ENCODE assay signal across 15 cellular contexts in genomic region chr15:99477745-99478525, GRCh38.
DNase-seq lines count a peak whose midpoint lies in the region; ATAC-seq lines count a peak whose summit lies in the region.
"Had no signal": no experiment of that assay in that cellular context is flagged by ENCODE, and none has a peak within 500 bp of the region (broad histone marks: within the 10 kb centered on the region; RNA-seq: fewer than 3 reads in every experiment).

No MANE protein-coding gene starts in this region.

- peak; percentile 12 for DNase-seq in activated CD4-positive, alpha-beta memory T cell treated with anti-CD3 and anti-CD28 coated beads, Interleukin-2, amount 10 ng/mL, durations not matched to agents 7 days and 5 days
- no peak for DNase-seq in activated CD4-positive, alpha-beta memory T cell treated with anti-CD3 and anti-CD28 coated beads for 36 hours
- DNase-seq in KBM-7 (peak; percentile 18), EL (no peak), nucleus accumbens (lab: John Stamatoyannopoulos, UW) (no peak)
- DNase-seq: activated T-cell treated with anti-CD3 and anti-CD28 coated beads, Interleukin-2, amount 50 U/mL, for 1 hour; colonic mucosa; NCI-H1105; NCI-H510A; T-cell had no signal

- in situ Hi-C loops in KBM-7 (cut with MboI; ENCODE audit: low pct_unique_long_range_greater_than_20kb, low sequenced_read_pairs) = no loop called here

- H3K9me3 Mint-ChIP-seq in activated CD4-positive, alpha-beta memory T cell treated with anti-CD3 and anti-CD28 coated beads, Interleukin-2, amount 10 ng/mL, durations not matched to agents 7 days and 5 days = no peaks in the 10 kb centered on the region
- no peaks in the 10 kb centered on the region for H3K9me3 Mint-ChIP-seq in activated CD4-positive, alpha-beta memory T cell treated with anti-CD3 and anti-CD28 coated beads for 36 hours
- H3K9me3 Mint-ChIP-seq: T-cell had no signal

- POLR2A ChIA-PET in activated CD4-positive, alpha-beta memory T cell treated with anti-CD3 and anti-CD28 coated beads, Interleukin-2, amount 10 ng/mL, durations not matched to agents 7 days and 5 days (lab: Charles Lee) = no interaction called here
- POLR2A ChIA-PET in activated CD4-positive, alpha-beta memory T cell treated with anti-CD3 and anti-CD28 coated beads for 36 hours (lab: Charles Lee) = no interaction called here

- no peaks in the 10 kb centered on the region for H3K27me3 Mint-ChIP-seq in activated CD4-positive, alpha-beta memory T cell treated with anti-CD3 and anti-CD28 coated beads, Interleukin-2, amount 10 ng/mL, durations not matched to agents 7 days and 5 days
- H3K27me3 Mint-ChIP-seq in activated CD4-positive, alpha-beta memory T cell treated with anti-CD3 and anti-CD28 coated beads for 36 hours = no peaks in the 10 kb centered on the region

- no peak overlapping the region for H3K4me3 ChIP-seq in skin epidermis
- H3K4me3 ChIP-seq: A549, colonic mucosa had no signal

- no peak overlapping the region for H3K27ac Mint-ChIP-seq in activated CD4-positive, alpha-beta memory T cell treated with anti-CD3 and anti-CD28 coated beads, Interleukin-2, amount 10 ng/mL, durations not matched to agents 7 days and 5 days
- no peak overlapping the region for H3K27ac Mint-ChIP-seq in activated CD4-positive, alpha-beta memory T cell treated with anti-CD3 and anti-CD28 coated beads for 36 hours
- H3K27ac Mint-ChIP-seq: T-cell had no signal

- intact Hi-C loops in activated CD4-positive, alpha-beta memory T cell treated with anti-CD3 and anti-CD28 coated beads for 36 hours (cut with micrococcal nuclease) = no loop called here

- H3K4me1 Mint-ChIP-seq in activated CD4-positive, alpha-beta memory T cell treated with anti-CD3 and anti-CD28 coated beads, Interleukin-2, amount 10 ng/mL, durations not matched to agents 7 days and 5 days = no peaks in the 10 kb centered on the region
- peaks cover 4% of the 10 kb centered on the region for H3K4me1 Mint-ChIP-seq in activated CD4-positive, alpha-beta memory T cell treated with anti-CD3 and anti-CD28 coated beads for 36 hours (ENCODE audit: low read depth)

- CTCF ChIA-PET in activated CD4-positive, alpha-beta memory T cell treated with anti-CD3 and anti-CD28 coated beads, Interleukin-2, amount 10 ng/mL, durations not matched to agents 7 days and 5 days (lab: Charles Lee) = interaction anchor here (1.9 kb wide), 1 partner anchor 227 kb away, joined by 6 read pairs; no protein-coding TSS in a partner anchor
- CTCF ChIA-PET in activated CD4-positive, alpha-beta memory T cell treated with anti-CD3 and anti-CD28 coated beads for 36 hours (lab: Charles Lee) = no interaction called here

- no peak overlapping the region for H3K4me3 Mint-ChIP-seq in activated CD4-positive, alpha-beta memory T cell treated with anti-CD3 and anti-CD28 coated beads, Interleukin-2, amount 10 ng/mL, durations not matched to agents 7 days and 5 days
- H3K4me3 Mint-ChIP-seq in activated CD4-positive, alpha-beta memory T cell treated with anti-CD3 and anti-CD28 coated beads for 36 hours = no peak overlapping the region

- no peak for ATAC-seq in HG03139 (IDR thresholded peaks at IDR 0.05; ENCODE audit: unreplicated experiment)
- ATAC-seq: A549, Panc1 had no signal

- peak overlapping the region; percentile 77 for H3K27ac ChIP-seq in cingulate gyrus (ENCODE audit: low read depth, low read length)
- H3K27ac ChIP-seq in skin epidermis = peak overlapping the region in 17 of 21 experiments; percentile 25 to 89 (median 72)

- no peaks in the 10 kb centered on the region for H3K36me3 Mint-ChIP-seq in activated CD4-positive, alpha-beta memory T cell treated with anti-CD3 and anti-CD28 coated beads, Interleukin-2, amount 10 ng/mL, durations not matched to agents 7 days and 5 days (ENCODE audit: low read depth)
- H3K36me3 Mint-ChIP-seq in activated CD4-positive, alpha-beta memory T cell treated with anti-CD3 and anti-CD28 coated beads for 36 hours = no peaks in the 10 kb centered on the region
- H3K36me3 Mint-ChIP-seq: T-cell had no signal

Comparison
In these comparisons a context has a peak if more than half of its experiments do, and no peak if none do; other contexts are left out.
1. DNase-seq: peak in activated CD4-positive, alpha-beta memory T cell treated with anti-CD3 and anti-CD28 coated beads, Interleukin-2, amount 10 ng/mL, durations not matched to agents 7 days and 5 days (single experiment) and KBM-7 (single experiment); none in activated CD4-positive, alpha-beta memory T cell treated with anti-CD3 and anti-CD28 coated beads for 36 hours (single experiment), EL (single experiment) and nucleus accumbens (0 of 56).